ENCODE assay signal across 15 cellular contexts in genomic region chr2:108316194-108316880, GRCh38. TPM values are rescaled to one million over a fixed set of nuclear protein-coding genes. Genes with fewer than 3 reads are reported as not detected.
DNase-seq lines count a peak whose midpoint lies in the region; ATAC-seq, FAIRE-seq and TF ChIP-seq lines count a peak whose summit lies in the region.
"Had no signal": no experiment of that assay in that cellular context is flagged by ENCODE, and none has a peak within 500 bp of the region (broad histone marks: within the 10 kb centered on the region; RNA-seq: fewer than 3 reads in every experiment).

No MANE protein-coding gene starts in this region.

- no peaks in the 10 kb centered on the region for H3K4me1 Mint-ChIP-seq in natural killer cell treated with Interleukin-12 subunit alpha and Interleukin-12 subunit beta and Interleukin-15 and Interleukin-18, amount 100 ng/mL, for 72 hours (ENCODE audit: low read depth in 2 of 2)
- H3K4me1 Mint-ChIP-seq in natural killer cell (no peaks in the 10 kb centered on the region), endodermal cell (peaks cover 22% of the 10 kb centered on the region)
- H3K4me1 Mint-ChIP-seq: activated naive CD4-positive, alpha-beta T cell treated with anti-CD3 and anti-CD28 coated beads, Interleukin-2, amount 50 U/mL, for 24 hours had no signal

- intact Hi-C loops in natural killer cell (cut with micrococcal nuclease): no loop called here
- intact Hi-C loops in vagina (cut with DNase I): no loop called here
- intact Hi-C loops in OCI-LY7 (cut with micrococcal nuclease; ENCODE audit: unreplicated experiment): no loop called here

- CTCF ChIA-PET in OCI-LY7 (lab: Charles Lee; ENCODE audit: unreplicated experiment): no interaction called here

- H3K4me3 ChIP-seq in endodermal cell (ENCODE audit: low read length) (no peak overlapping the region), lung (no peak overlapping the region), vagina (no peak overlapping the region), OCI-LY7 (ENCODE audit: low read depth, low read length, poor library complexity, severe bottlenecking) (no peak overlapping the region), small intestine (ENCODE audit: low read depth in 1 of 2, low read length in 2 of 2) (no peak overlapping the region)
- H3K4me3 ChIP-seq: A549, SJSA1 had no signal

- no peak overlapping the region for H2AFZ ChIP-seq in OCI-LY7 (ENCODE audit: low read length)

- H3K4me3 Mint-ChIP-seq in natural killer cell treated with Interleukin-12 subunit alpha and Interleukin-12 subunit beta and Interleukin-15 and Interleukin-18, amount 100 ng/mL, for 72 hours: no peak overlapping the region
- H3K4me3 Mint-ChIP-seq in natural killer cell: no peak overlapping the region
- H3K4me3 Mint-ChIP-seq in endodermal cell: peak overlapping the region; percentile 41
- H3K4me3 Mint-ChIP-seq: activated naive CD4-positive, alpha-beta T cell treated with anti-CD3 and anti-CD28 coated beads, Interleukin-2, amount 50 U/mL, for 24 hours; CD4-positive, alpha-beta T cell had no signal

- peak; percentile 4 to 24 for ATAC-seq in natural killer cell treated with Interleukin-12 subunit alpha and Interleukin-12 subunit beta and Interleukin-15 and Interleukin-18, amount 100 ng/mL, for 72 hours
- ATAC-seq in natural killer cell (no peak), lung (ENCODE audit: insufficient read depth, low FRiP score) (peak; percentile 46), GM19023 (IDR thresholded peaks at IDR 0.05; ENCODE audit: unreplicated experiment) (no peak)
- ATAC-seq: left ventricle myocardium superior had no signal

- H3K27me3 ChIP-seq in endodermal cell (ENCODE audit: control insufficient read depth, insufficient read depth, low read length, poor library complexity, severe bottlenecking) (no peaks in the 10 kb centered on the region), lung (ENCODE audit: control insufficient read depth, insufficient read depth) (no peaks in the 10 kb centered on the region), vagina (no peaks in the 10 kb centered on the region), small intestine (ENCODE audit: control insufficient read depth in 2 of 2, insufficient read depth in 2 of 2, low read length in 2 of 2) (no peaks in the 10 kb centered on the region)
- H3K27me3 ChIP-seq: SJSA1 had no signal

- DNase-seq in natural killer cell treated with Interleukin-12 subunit alpha and Interleukin-12 subunit beta and Interleukin-15 and Interleukin-18, amount 100 ng/mL, for 72 hours (ENCODE audit: low spot score): no peak
- DNase-seq in natural killer cell (no peak), endodermal cell (peak; percentile 86), lung (ENCODE audit: low spot score) (no peak), vagina (ENCODE audit: extremely low spot score in 2 of 2) (no peak), OCI-LY7 (ENCODE audit: low spot score) (no peak), small intestine (no peak)
- DNase-seq: CD4-positive, alpha-beta T cell; left ventricle myocardium superior had no signal

- no peak overlapping the region for H3K4me2 ChIP-seq in OCI-LY7 (ENCODE audit: low read length)

- POLR2A ChIA-PET in OCI-LY7 (lab: Charles Lee): no interaction called here

- WGBS in endodermal cell (ENCODE audit: insufficient coverage in 1 of 2, insufficient read length in 1 of 2), 2 experiments: 51 to 68% methylated on average over 5 to 17 of the region's 17 CpGs
- 64 to 72% methylated on average over 17 of the region's 17 CpGs for WGBS in lung, 2 donors
- 39 to 56% (median 49%) methylated on average over 17 of the region's 17 CpGs for WGBS in small intestine, 3 donors

- H4K20me1 ChIP-seq in OCI-LY7 (ENCODE audit: insufficient read depth, low read length): no peaks in the 10 kb centered on the region

- H3K9ac ChIP-seq in endodermal cell (ENCODE audit: extremely low read depth, low read length, poor library complexity, severe bottlenecking): no peak overlapping the region

- TF ChIP-seq CTCF in natural killer cell (IDR thresholded peaks at IDR 0.05) (no peak), endodermal cell (conservative IDR thresholded peaks at IDR 0.05) (no peak), lung (IDR thresholded peaks at IDR 0.05; ENCODE audit: control extremely low read depth, extremely low read depth) (no peak), vagina (IDR thresholded peaks at IDR 0.05) (no peak), OCI-LY7 (conservative IDR thresholded peaks at IDR 0.05; ENCODE audit: low read length) (no peak)

- no peak for TF ChIP-seq POLR2A in vagina (IDR thresholded peaks at IDR 0.05)

- no peak overlapping the region for H3K27ac Mint-ChIP-seq in natural killer cell treated with Interleukin-12 subunit alpha and Interleukin-12 subunit beta and Interleukin-15 and Interleukin-18, amount 100 ng/mL, for 72 hours
- no peak overlapping the region for H3K27ac Mint-ChIP-seq in natural killer cell
- peak overlapping the region; percentile 60 for H3K27ac Mint-ChIP-seq in endodermal cell
- H3K27ac Mint-ChIP-seq: activated naive CD4-positive, alpha-beta T cell treated with anti-CD3 and anti-CD28 coated beads, Interleukin-2, amount 50 U/mL, for 24 hours; CD4-positive, alpha-beta T cell had no signal

- no peaks in the 10 kb centered on the region for H3K36me3 ChIP-seq in endodermal cell (ENCODE audit: control insufficient read depth, insufficient read depth, low read length)
- H3K36me3 ChIP-seq in lung (ENCODE audit: control insufficient read depth in 2 of 2, insufficient read depth in 2 of 2, low read length in 2 of 2): no peaks in the 10 kb centered on the region
- H3K36me3 ChIP-seq in vagina: no peaks in the 10 kb centered on the region
- no peaks in the 10 kb centered on the region for H3K36me3 ChIP-seq in OCI-LY7 (ENCODE audit: insufficient read depth, low read length)
- H3K36me3 ChIP-seq in small intestine (ENCODE audit: control insufficient read depth in 2 of 2, insufficient read depth in 2 of 2, low read length in 2 of 2): no peaks in the 10 kb centered on the region
- H3K36me3 ChIP-seq: SJSA1 had no signal

- no peaks in the 10 kb centered on the region for H3K36me3 Mint-ChIP-seq in natural killer cell treated with Interleukin-12 subunit alpha and Interleukin-12 subunit beta and Interleukin-15 and Interleukin-18, amount 100 ng/mL, for 72 hours
- H3K36me3 Mint-ChIP-seq in natural killer cell: no peaks in the 10 kb centered on the region
- no peaks in the 10 kb centered on the region for H3K36me3 Mint-ChIP-seq in endodermal cell (ENCODE audit: low read depth)
- H3K36me3 Mint-ChIP-seq: activated naive CD4-positive, alpha-beta T cell treated with anti-CD3 and anti-CD28 coated beads, Interleukin-2, amount 50 U/mL, for 24 hours had no signal

- H3K27ac ChIP-seq in endodermal cell (ENCODE audit: low read depth, low read length) (peak overlapping the region; percentile 36), lung (ENCODE audit: low read depth in 1 of 2, low read length in 1 of 2) (peak overlapping the region in 1 of 2 donors; percentile 52), vagina (peak overlapping the region; percentile 53), OCI-LY7 (ENCODE audit: low read depth, low read length, poor library complexity, severe bottlenecking) (no peak overlapping the region), small intestine (ENCODE audit: low read depth in 1 of 2, low read length in 1 of 2) (no peak overlapping the region)
- H3K27ac ChIP-seq: SJSA1 had no signal

- no peaks in the 10 kb centered on the region for H3K79me2 ChIP-seq in OCI-LY7 (ENCODE audit: insufficient read depth, low read depth, low read length)

- peaks cover 2 to 9% of the 10 kb centered on the region in 2 donors for H3K27me3 Mint-ChIP-seq in natural killer cell treated with Interleukin-12 subunit alpha and Interleukin-12 subunit beta and Interleukin-15 and Interleukin-18, amount 100 ng/mL, for 72 hours
- H3K27me3 Mint-ChIP-seq in natural killer cell (ENCODE audit: low read depth in 2 of 2) (no peaks in the 10 kb centered on the region), endodermal cell (ENCODE audit: insufficient read depth) (peaks cover 2% of the 10 kb centered on the region)
- H3K27me3 Mint-ChIP-seq: activated naive CD4-positive, alpha-beta T cell treated with anti-CD3 and anti-CD28 coated beads, Interleukin-2, amount 50 U/mL, for 24 hours had no signal

- FAIRE-seq in small intestine (lab: Jason Lieb, UNC): no peak
- FAIRE-seq: A549, G401.6, TTC549 had no signal

- H3K4me1 ChIP-seq in endodermal cell (ENCODE audit: control insufficient read depth, insufficient read depth, low read length): no peaks in the 10 kb centered on the region
- peaks cover 0 to 3% of the 10 kb centered on the region in 2 donors for H3K4me1 ChIP-seq in lung (ENCODE audit: control insufficient read depth in 2 of 2, insufficient read depth in 2 of 2, low read length in 2 of 2)
- H3K4me1 ChIP-seq in vagina: peaks cover 19% of the 10 kb centered on the region
- no peaks in the 10 kb centered on the region for H3K4me1 ChIP-seq in OCI-LY7 (ENCODE audit: insufficient read depth, low read length, poor library complexity, severe bottlenecking)
- no peaks in the 10 kb centered on the region for H3K4me1 ChIP-seq in small intestine (ENCODE audit: control insufficient read depth in 2 of 2, insufficient read depth in 1 of 2, low read depth in 1 of 2, low read length in 1 of 2)

- H3K9me2 ChIP-seq in OCI-LY7 (ENCODE audit: insufficient read depth, low read length): no peaks in the 10 kb centered on the region

- no TSS peak for BruUV-seq in OCI-LY7 (replicated peaks; lab: Mats Ljungman, UMichigan)

- no peaks in the 10 kb centered on the region for H3K9me3 ChIP-seq in endodermal cell (ENCODE audit: control insufficient read depth, low read length)
- H3K9me3 ChIP-seq in lung (ENCODE audit: control insufficient read depth in 2 of 2, insufficient read depth in 1 of 2, low read length in 1 of 2): no peaks in the 10 kb centered on the region
- H3K9me3 ChIP-seq in vagina: no peaks in the 10 kb centered on the region
- no peaks in the 10 kb centered on the region for H3K9me3 ChIP-seq in OCI-LY7 (ENCODE audit: low read length)
- no peaks in the 10 kb centered on the region for H3K9me3 ChIP-seq in small intestine (ENCODE audit: control insufficient read depth, low read depth)
- H3K9me3 ChIP-seq: A549, SJSA1 had no signal

- no peaks in the 10 kb centered on the region for H3K9me3 Mint-ChIP-seq in natural killer cell treated with Interleukin-12 subunit alpha and Interleukin-12 subunit beta and Interleukin-15 and Interleukin-18, amount 100 ng/mL, for 72 hours
- H3K9me3 Mint-ChIP-seq in natural killer cell (no peaks in the 10 kb centered on the region), endodermal cell (peaks cover 6% of the 10 kb centered on the region)
- H3K9me3 Mint-ChIP-seq: activated naive CD4-positive, alpha-beta T cell treated with anti-CD3 and anti-CD28 coated beads, Interleukin-2, amount 50 U/mL, for 24 hours; CD4-positive, alpha-beta T cell had no signal

RNA-seq across cellular contexts. Expression of gene SULT1C2, which starts 27.6 kb away (rescaled TPM):
- not detected for total RNA-seq in natural killer cell treated with Interleukin-12 subunit alpha and Interleukin-12 subunit beta and Interleukin-15 and Interleukin-18, amount 100 ng/mL, for 72 hours
- not detected for total RNA-seq in natural killer cell
- total RNA-seq in endodermal cell: under 1 TPM; 0.62 to 1.00 TPM
- 1.0 TPM for polyA plus RNA-seq in endodermal cell (2013, experiment 1 of 2)
- 0.95 TPM for polyA plus RNA-seq in endodermal cell (2013, experiment 2 of 2)
- total RNA-seq in lung: 10 to 100 TPM in 1 of 2 donors, 1 to 10 TPM in 1; 4.8 to 20.5 TPM
- 1 to 10 TPM; 1.7 to 2.7 TPM for polyA plus RNA-seq in lung
- not detected for total RNA-seq in vagina
- total RNA-seq in OCI-LY7 (2014; rRNA removed; shearing (Covaris generic)): not detected in 2 replicates
- not detected in 2 replicates for total RNA-seq in OCI-LY7 (2022)
- polyA plus RNA-seq in small intestine: 1 to 10 TPM in 2 of 3 donors, not detected in 1; 2.7 to 4.9 TPM
- total RNA-seq: CD4-positive, alpha-beta T cell; SJSA1 had no signal

Comparison
In these comparisons a context has a peak if more than half of its experiments do, and no peak if none do; other contexts are left out.
1. ATAC-seq: peak in natural killer cell treated with Interleukin-12 subunit alpha and Interleukin-12 subunit beta and Interleukin-15 and Interleukin-18, amount 100 ng/mL, for 72 hours (2 of 2) and lung (single experiment); none in natural killer cell (0 of 3) and GM19023 (single experiment).
2. H3K27ac ChIP-seq: peak in endodermal cell (single experiment) and vagina (single experiment); none in OCI-LY7 (single experiment) and small intestine (0 of 2).